ENCODE assay signal across 8 cellular contexts in the genomic region with DNA sequence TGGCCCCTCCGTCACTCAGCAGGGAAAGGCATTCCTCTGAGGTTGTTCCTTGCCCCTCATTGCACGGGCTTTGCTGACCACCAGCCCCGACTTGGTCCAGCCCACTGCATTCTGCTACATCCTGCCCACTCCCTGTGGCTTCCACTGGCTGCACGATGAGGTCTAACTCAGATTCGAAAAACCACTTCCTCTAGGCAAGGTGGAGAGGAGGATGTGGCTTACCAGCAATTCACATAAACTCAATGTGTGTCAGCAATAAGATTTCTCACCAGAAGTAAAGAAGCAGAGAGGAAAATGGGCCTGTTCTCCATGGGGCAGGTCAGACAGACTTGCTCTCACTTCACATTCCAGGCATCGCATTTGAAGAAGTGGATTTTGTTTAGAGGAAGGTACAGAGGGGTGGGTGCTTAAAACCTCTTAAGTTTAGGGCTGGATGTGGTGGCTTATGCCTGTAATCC. TPM values are rescaled to one million over a fixed set of nuclear protein-coding genes. Genes with fewer than 3 reads are reported as not detected.
DNase-seq lines count a peak whose midpoint lies in the region; ATAC-seq and TF ChIP-seq lines count a peak whose summit lies in the region.

No MANE protein-coding gene starts in this region.

- ATAC-seq in GM21390 (IDR thresholded peaks at IDR 0.05; ENCODE audit: unreplicated experiment) (peak; percentile 70), memory B cell (ENCODE audit: low read depth) (peak; percentile 68)

- H3K27ac ChIP-seq in WERI-Rb-1 = no peak overlapping the region

- H3K36me3 Mint-ChIP-seq in activated CD4-positive, alpha-beta T cell treated with anti-CD3 and anti-CD28 coated beads, Interleukin-2, amount 10 ng/mL, durations not matched to agents 7 days and 5 days (ENCODE audit: low read depth) = peaks cover 81% of the 10 kb centered on the region
- peaks cover 3% of the 10 kb centered on the region for H3K36me3 Mint-ChIP-seq in memory B cell

- no peaks in the 10 kb centered on the region for H3K36me3 ChIP-seq in WERI-Rb-1

- peaks cover 16% of the 10 kb centered on the region for H3K9me3 Mint-ChIP-seq in activated CD4-positive, alpha-beta T cell treated with anti-CD3 and anti-CD28 coated beads, Interleukin-2, amount 10 ng/mL, durations not matched to agents 7 days and 5 days
- peaks cover 2% of the 10 kb centered on the region for H3K9me3 Mint-ChIP-seq in memory B cell

- H3K27ac Mint-ChIP-seq in activated CD4-positive, alpha-beta T cell treated with anti-CD3 and anti-CD28 coated beads, Interleukin-2, amount 10 ng/mL, durations not matched to agents 7 days and 5 days = peak overlapping the region; percentile 99
- peak overlapping the region; percentile 55 for H3K27ac Mint-ChIP-seq in memory B cell

- H3K4me3 Mint-ChIP-seq in activated CD4-positive, alpha-beta T cell treated with anti-CD3 and anti-CD28 coated beads, Interleukin-2, amount 10 ng/mL, durations not matched to agents 7 days and 5 days = peak overlapping the region; percentile 80
- peak overlapping the region; percentile 67 for H3K4me3 Mint-ChIP-seq in memory B cell

- H3K9me3 ChIP-seq in WERI-Rb-1 (ENCODE audit: severe bottlenecking) = peaks cover 6% of the 10 kb centered on the region

- no peaks in the 10 kb centered on the region for H3K27me3 Mint-ChIP-seq in activated CD4-positive, alpha-beta T cell treated with anti-CD3 and anti-CD28 coated beads, Interleukin-2, amount 10 ng/mL, durations not matched to agents 7 days and 5 days
- no peaks in the 10 kb centered on the region for H3K27me3 Mint-ChIP-seq in memory B cell

- DNase-seq in ELR (ENCODE audit: low read depth) = peak; percentile 96
- DNase-seq in HK-2 (ENCODE audit: unreplicated experiment) = peak; percentile 60
- peak; percentile 88 for DNase-seq in activated CD4-positive, alpha-beta T cell treated with anti-CD3 and anti-CD28 coated beads, Interleukin-2, amount 10 ng/mL, durations not matched to agents 7 days and 5 days
- DNase-seq in memory B cell (ENCODE audit: low spot score in 2 of 2) = peak in 1 of 2 donors; percentile 40
- no peak for DNase-seq in nucleus accumbens (lab: John Stamatoyannopoulos, UW)
- no peak for DNase-seq in WERI-Rb-1
- no peak for DNase-seq in NCI-H146 (lab: John Stamatoyannopoulos, UW)

- POLR2A ChIA-PET in activated CD4-positive, alpha-beta T cell treated with anti-CD3 and anti-CD28 coated beads, Interleukin-2, amount 10 ng/mL, durations not matched to agents 7 days and 5 days (lab: Charles Lee) = interaction anchor here (4.3 kb wide), 1 partner anchor 14 kb away, joined by 66 read pairs; the partner anchor contains the start of gene GPR68

- no peaks in the 10 kb centered on the region for H3K27me3 ChIP-seq in WERI-Rb-1 (ENCODE audit: insufficient read depth, low read depth, severe bottlenecking)

- H3K4me1 Mint-ChIP-seq in activated CD4-positive, alpha-beta T cell treated with anti-CD3 and anti-CD28 coated beads, Interleukin-2, amount 10 ng/mL, durations not matched to agents 7 days and 5 days = peaks cover 89% of the 10 kb centered on the region
- H3K4me1 Mint-ChIP-seq in memory B cell = peaks cover 46% of the 10 kb centered on the region

- H3K4me3 ChIP-seq in WERI-Rb-1 (ENCODE audit: low read depth, low read length) = no peak overlapping the region

- CTCF ChIA-PET in activated CD4-positive, alpha-beta T cell treated with anti-CD3 and anti-CD28 coated beads, Interleukin-2, amount 10 ng/mL, durations not matched to agents 7 days and 5 days (lab: Charles Lee) = interaction anchor here (0.6 to 5.5 kb wide), 4 partner anchors 13 to 52 kb away, joined by 3 to 70 read pairs (median 10); partner anchors contain the start of gene GPR68

- no peak for TF ChIP-seq CTCF in WERI-Rb-1 (IDR thresholded peaks at IDR 0.05; ENCODE audit: low read depth, low read length)

RNA-seq across cellular contexts. Expression of gene GPR68, which starts 14.7 kb away (rescaled TPM):
- total RNA-seq in activated CD4-positive, alpha-beta T cell treated with anti-CD3 and anti-CD28 coated beads, Interleukin-2, amount 10 ng/mL, durations not matched to agents 7 days and 5 days = 10 to 100 TPM; 32.7 to 33.0 TPM

Comparison
In these comparisons a context has a peak if more than half of its experiments do, and no peak if none do; other contexts are left out.
1. DNase-seq: peak in ELR (single experiment), HK-2 (single experiment) and activated CD4-positive, alpha-beta T cell treated with anti-CD3 and anti-CD28 coated beads, Interleukin-2, amount 10 ng/mL, durations not matched to agents 7 days and 5 days (single experiment); none in nucleus accumbens (0 of 56), WERI-Rb-1 (single experiment) and NCI-H146 (single experiment).